In genomic region chr20:3819413-3820047, GRCh38 we compare ENCODE assay signal across 1 cellular context.
TF ChIP-seq lines count a peak whose summit lies in the region.

No MANE protein-coding gene starts in this region.

TF ChIP-seq in HEK293, 187 proteins besides CTCF, POLR2A, EP300 and RAD21 (continued from another document):
- TF ChIP-seq PRDM2 (tag by site-specific recombination; IDR thresholded peaks at IDR 0.05; ENCODE audit: borderline replicate concordance), result no peak
- peak; percentile 42 for TF ChIP-seq GLIS2 (tag by site-specific recombination; IDR thresholded peaks at IDR 0.05)
